Comparison of ENCODE assay signal across 28 cellular contexts in genomic region chr10:59173414-59173813, GRCh38. TPM values are rescaled to one million over a fixed set of nuclear protein-coding genes. Genes with fewer than 3 reads are reported as not detected.
"Had no signal": no experiment of that assay in that cellular context is flagged by ENCODE, and none has a peak within 500 bp of the region (broad histone marks: within the 10 kb centered on the region; RNA-seq: fewer than 3 reads in every experiment).

No MANE protein-coding gene starts in this region.

- ATAC-seq: activated T-helper 17 cell treated with anti-CD3 and anti-CD28 coated beads, Interleukin-2, amount 50 U/mL, for 72 hours; heart right ventricle; pancreas; psoas muscle; WTC11 had no signal

- H3K27ac Mint-ChIP-seq: activated CD4-positive, alpha-beta memory T cell treated with anti-CD3 and anti-CD28 coated beads, Interleukin-2, amount 10 ng/mL, durations not matched to agents 7 days and 5 days; activated CD4-positive, alpha-beta T cell treated with anti-CD3 and anti-CD28 coated beads, Interleukin-2, amount 10 ng/mL, durations not matched to agents 7 days and 5 days; activated T-cell treated with anti-CD3 and anti-CD28 coated beads, Interleukin-2, amount 50 U/mL, for 24 hours; activated T-helper 17 cell treated with anti-CD3 and anti-CD28 coated beads, Interleukin-2, amount 50 U/mL, for 72 hours; dendritic cell treated with granulocyte-macrophage colony-stimulating factor and Interleukin-4, amounts not matched to agents 40 ng/mL and 50 ng/mL, for 4 days; nephron progenitor cell; WTC11 had no signal

- H3K4me3 Mint-ChIP-seq: activated CD4-positive, alpha-beta memory T cell treated with anti-CD3 and anti-CD28 coated beads, Interleukin-2, amount 10 ng/mL, durations not matched to agents 7 days and 5 days; activated CD4-positive, alpha-beta T cell treated with anti-CD3 and anti-CD28 coated beads, Interleukin-2, amount 10 ng/mL, durations not matched to agents 7 days and 5 days; activated T-cell treated with anti-CD3 and anti-CD28 coated beads, Interleukin-2, amount 50 U/mL, for 24 hours; activated T-helper 17 cell treated with anti-CD3 and anti-CD28 coated beads, Interleukin-2, amount 50 U/mL, for 72 hours; dendritic cell treated with granulocyte-macrophage colony-stimulating factor and Interleukin-4, amounts not matched to agents 40 ng/mL and 50 ng/mL, for 4 days; nephron progenitor cell; WTC11 had no signal

- H3K4me3 ChIP-seq: heart right ventricle, left ventricle myocardium inferior, lung, psoas muscle, spleen, suprapubic skin, tibial artery had no signal

- H3K36me3 Mint-ChIP-seq: WTC11 had no signal

- H3K9me3 Mint-ChIP-seq: activated CD4-positive, alpha-beta memory T cell treated with anti-CD3 and anti-CD28 coated beads, Interleukin-2, amount 10 ng/mL, durations not matched to agents 7 days and 5 days; WTC11 had no signal

- H3K9me3 ChIP-seq: left ventricle myocardium inferior, pancreas, psoas muscle, suprapubic skin, tibial artery had no signal

- FAIRE-seq: astrocyte, pancreas had no signal

- H3K36me3 ChIP-seq: heart right ventricle, left ventricle myocardium inferior, pancreas, spleen, suprapubic skin, tibial artery had no signal

- H3K4me1 ChIP-seq: psoas muscle had no signal

- DNase-seq: activated CD4-positive, alpha-beta memory T cell treated with anti-CD3 and anti-CD28 coated beads, Interleukin-2, amount 10 ng/mL, durations not matched to agents 7 days and 5 days; activated CD4-positive, alpha-beta T cell treated with anti-CD3 and anti-CD28 coated beads for 1 hour; activated CD4-positive, alpha-beta T cell treated with anti-CD3 and anti-CD28 coated beads, Interleukin-2, amount 10 ng/mL, durations not matched to agents 7 days and 5 days; activated CD8-positive, alpha-beta memory T cell treated with anti-CD3 and anti-CD28 coated beads, Interleukin-2, amount 50 U/mL, for 48 hours; activated gamma-delta T cell treated with Interleukin-2 at 50 U/mL for 16 hours; activated naive CD4-positive, alpha-beta T cell treated with anti-CD3 and anti-CD28 coated beads, Interleukin-2, amount 50 U/mL, for 16 hours; activated T-cell treated with anti-CD3 and anti-CD28 coated beads, Interleukin-2, amount 50 U/mL, for 24 hours; amniotic stem cell; central memory CD4-positive, alpha-beta T cell; effector CD4-positive, alpha-beta T cell; heart right ventricle; left ventricle myocardium inferior; nephron progenitor cell; nucleus accumbens; psoas muscle; spleen; stimulated activated naive CD4-positive, alpha-beta T cell; T-helper 2 cell; tibial artery had no signal

- H3K27me3 ChIP-seq: pancreas had no signal

- H3K27ac ChIP-seq: heart right ventricle, left ventricle myocardium inferior, psoas muscle, spleen, suprapubic skin, tibial artery had no signal

RNA-seq across cellular contexts. Expression of gene PHYHIPL, which starts 3.0 kb away (rescaled TPM):
- total RNA-seq: activated CD4-positive, alpha-beta memory T cell treated with anti-CD3 and anti-CD28 coated beads, Interleukin-2, amount 10 ng/mL, durations not matched to agents 7 days and 5 days; activated CD4-positive, alpha-beta T cell treated with anti-CD3 and anti-CD28 coated beads, Interleukin-2, amount 10 ng/mL, durations not matched to agents 7 days and 5 days; activated T-helper 17 cell treated with anti-CD3 and anti-CD28 coated beads, Interleukin-2, amount 50 U/mL, for 72 hours; fibroblast of lung; fibroblast of villous mesenchyme; heart right ventricle; spleen had no signal
